1 cellular context compared by ENCODE assay signal in the genomic region with DNA sequence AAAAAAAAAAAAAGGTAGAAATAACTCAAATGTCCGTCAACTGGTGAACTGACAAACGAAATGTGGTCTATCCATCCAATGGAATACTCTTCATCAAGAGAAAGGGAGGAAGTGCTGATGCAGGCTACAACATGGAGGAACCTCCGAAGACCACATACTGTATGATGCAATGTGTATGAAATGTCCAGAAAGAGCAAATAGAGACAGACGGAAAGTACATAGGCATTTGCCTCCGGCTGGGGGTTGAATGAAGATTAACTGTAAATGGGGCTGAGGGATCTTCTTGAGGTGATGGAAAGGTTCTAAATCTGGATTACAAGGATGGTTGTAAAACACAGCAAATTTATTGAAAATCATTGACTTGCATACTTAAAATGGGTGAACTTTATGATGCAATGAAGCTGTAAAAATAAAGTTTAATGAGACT.
TF ChIP-seq lines count a peak whose summit lies in the region.

No MANE protein-coding gene starts in this region.

TF ChIP-seq in HepG2, 621 proteins besides CTCF, POLR2A, EP300 and RAD21 (continued from another document and continues in another):
- TF ChIP-seq ETS1 (CRISPR knock-in tag; IDR thresholded peaks at IDR 0.05), result no peak
- TF ChIP-seq, protein P1, sequence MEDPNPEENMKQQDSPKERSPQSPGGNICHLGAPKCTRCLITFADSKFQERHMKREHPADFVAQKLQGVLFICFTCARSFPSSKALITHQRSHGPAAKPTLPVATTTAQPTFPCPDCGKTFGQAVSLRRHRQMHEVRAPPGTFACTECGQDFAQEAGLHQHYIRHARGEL (CRISPR knock-in tag; IDR thresholded peaks at IDR 0.05), result no peak
- TF ChIP-seq ZNF772 (CRISPR knock-in tag; IDR thresholded peaks at IDR 0.05), result no peak
- no peak for TF ChIP-seq CCAR2 (optimal IDR thresholded peaks at IDR 0.05; ENCODE audit: low read depth, low read length)
- no peak for TF ChIP-seq ZSCAN30 (CRISPR knock-in tag; IDR thresholded peaks at IDR 0.05)
- TF ChIP-seq NAIF1 (CRISPR knock-in tag; IDR thresholded peaks at IDR 0.05; ENCODE audit: borderline replicate concordance), result no peak
- TF ChIP-seq, protein P2, sequence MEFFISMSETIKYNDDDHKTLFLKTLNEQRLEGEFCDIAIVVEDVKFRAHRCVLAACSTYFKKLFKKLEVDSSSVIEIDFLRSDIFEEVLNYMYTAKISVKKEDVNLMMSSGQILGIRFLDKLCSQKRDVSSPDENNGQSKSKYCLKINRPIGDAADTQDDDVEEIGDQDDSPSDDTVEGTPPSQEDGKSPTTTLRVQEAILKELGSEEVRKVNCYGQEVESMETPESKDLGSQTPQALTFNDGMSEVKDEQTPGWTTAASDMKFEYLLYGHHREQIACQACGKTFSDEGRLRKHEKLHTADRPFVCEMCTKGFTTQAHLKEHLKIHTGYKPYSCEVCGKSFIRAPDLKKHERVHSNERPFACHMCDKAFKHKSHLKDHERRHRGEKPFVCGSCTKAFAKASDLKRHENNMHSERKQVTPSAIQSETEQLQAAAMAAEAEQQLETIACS (CRISPR knock-in tag; IDR thresholded peaks at IDR 0.05), result no peak
- TF ChIP-seq TSC22D2 (CRISPR knock-in tag; IDR thresholded peaks at IDR 0.05; ENCODE audit: borderline replicate concordance), result no peak
- peak; percentile 57; the same call in 1 of the 2 replicates for TF ChIP-seq PAXIP1 (CRISPR knock-in tag; conservative IDR thresholded peaks at IDR 0.05)
- no peak for TF ChIP-seq ZNF616 (CRISPR knock-in tag; IDR thresholded peaks at IDR 0.05; ENCODE audit: low read depth)
- no peak for TF ChIP-seq ARID3A (IDR thresholded peaks at IDR 0.05; ENCODE audit: low read depth, low read length)
- TF ChIP-seq ZNF34 (CRISPR knock-in tag; IDR thresholded peaks at IDR 0.05; ENCODE audit: borderline replicate concordance), result no peak
- TF ChIP-seq, protein P3, sequence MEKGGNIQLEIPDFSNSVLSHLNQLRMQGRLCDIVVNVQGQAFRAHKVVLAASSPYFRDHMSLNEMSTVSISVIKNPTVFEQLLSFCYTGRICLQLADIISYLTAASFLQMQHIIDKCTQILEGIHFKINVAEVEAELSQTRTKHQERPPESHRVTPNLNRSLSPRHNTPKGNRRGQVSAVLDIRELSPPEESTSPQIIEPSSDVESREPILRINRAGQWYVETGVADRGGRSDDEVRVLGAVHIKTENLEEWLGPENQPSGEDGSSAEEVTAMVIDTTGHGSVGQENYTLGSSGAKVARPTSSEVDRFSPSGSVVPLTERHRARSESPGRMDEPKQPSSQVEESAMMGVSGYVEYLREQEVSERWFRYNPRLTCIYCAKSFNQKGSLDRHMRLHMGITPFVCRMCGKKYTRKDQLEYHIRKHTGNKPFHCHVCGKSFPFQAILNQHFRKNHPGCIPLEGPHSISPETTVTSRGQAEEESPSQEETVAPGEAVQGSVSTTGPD (CRISPR knock-in tag; IDR thresholded peaks at IDR 0.05), result no peak
- TF ChIP-seq, protein P4, sequence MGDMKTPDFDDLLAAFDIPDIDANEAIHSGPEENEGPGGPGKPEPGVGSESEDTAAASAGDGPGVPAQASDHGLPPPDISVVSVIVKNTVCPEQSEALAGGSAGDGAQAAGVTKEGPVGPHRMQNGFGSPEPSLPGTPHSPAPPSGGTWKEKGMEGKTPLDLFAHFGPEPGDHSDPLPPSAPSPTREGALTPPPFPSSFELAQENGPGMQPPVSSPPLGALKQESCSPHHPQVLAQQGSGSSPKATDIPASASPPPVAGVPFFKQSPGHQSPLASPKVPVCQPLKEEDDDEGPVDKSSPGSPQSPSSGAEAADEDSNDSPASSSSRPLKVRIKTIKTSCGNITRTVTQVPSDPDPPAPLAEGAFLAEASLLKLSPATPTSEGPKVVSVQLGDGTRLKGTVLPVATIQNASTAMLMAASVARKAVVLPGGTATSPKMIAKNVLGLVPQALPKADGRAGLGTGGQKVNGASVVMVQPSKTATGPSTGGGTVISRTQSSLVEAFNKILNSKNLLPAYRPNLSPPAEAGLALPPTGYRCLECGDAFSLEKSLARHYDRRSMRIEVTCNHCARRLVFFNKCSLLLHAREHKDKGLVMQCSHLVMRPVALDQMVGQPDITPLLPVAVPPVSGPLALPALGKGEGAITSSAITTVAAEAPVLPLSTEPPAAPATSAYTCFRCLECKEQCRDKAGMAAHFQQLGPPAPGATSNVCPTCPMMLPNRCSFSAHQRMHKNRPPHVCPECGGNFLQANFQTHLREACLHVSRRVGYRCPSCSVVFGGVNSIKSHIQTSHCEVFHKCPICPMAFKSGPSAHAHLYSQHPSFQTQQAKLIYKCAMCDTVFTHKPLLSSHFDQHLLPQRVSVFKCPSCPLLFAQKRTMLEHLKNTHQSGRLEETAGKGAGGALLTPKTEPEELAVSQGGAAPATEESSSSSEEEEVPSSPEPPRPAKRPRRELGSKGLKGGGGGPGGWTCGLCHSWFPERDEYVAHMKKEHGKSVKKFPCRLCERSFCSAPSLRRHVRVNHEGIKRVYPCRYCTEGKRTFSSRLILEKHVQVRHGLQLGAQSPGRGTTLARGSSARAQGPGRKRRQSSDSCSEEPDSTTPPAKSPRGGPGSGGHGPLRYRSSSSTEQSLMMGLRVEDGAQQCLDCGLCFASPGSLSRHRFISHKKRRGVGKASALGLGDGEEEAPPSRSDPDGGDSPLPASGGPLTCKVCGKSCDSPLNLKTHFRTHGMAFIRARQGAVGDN (CRISPR knock-in tag; IDR thresholded peaks at IDR 0.05), result no peak
- no peak for TF ChIP-seq ZSCAN31 (CRISPR knock-in tag; IDR thresholded peaks at IDR 0.05; ENCODE audit: low read depth)
- 0 out of 2 replicates have a peak, but pooled peaks have one; percentile 46 for TF ChIP-seq ZBTB21 (CRISPR knock-in tag; IDR thresholded peaks at IDR 0.05)
- TF ChIP-seq, protein P5, sequence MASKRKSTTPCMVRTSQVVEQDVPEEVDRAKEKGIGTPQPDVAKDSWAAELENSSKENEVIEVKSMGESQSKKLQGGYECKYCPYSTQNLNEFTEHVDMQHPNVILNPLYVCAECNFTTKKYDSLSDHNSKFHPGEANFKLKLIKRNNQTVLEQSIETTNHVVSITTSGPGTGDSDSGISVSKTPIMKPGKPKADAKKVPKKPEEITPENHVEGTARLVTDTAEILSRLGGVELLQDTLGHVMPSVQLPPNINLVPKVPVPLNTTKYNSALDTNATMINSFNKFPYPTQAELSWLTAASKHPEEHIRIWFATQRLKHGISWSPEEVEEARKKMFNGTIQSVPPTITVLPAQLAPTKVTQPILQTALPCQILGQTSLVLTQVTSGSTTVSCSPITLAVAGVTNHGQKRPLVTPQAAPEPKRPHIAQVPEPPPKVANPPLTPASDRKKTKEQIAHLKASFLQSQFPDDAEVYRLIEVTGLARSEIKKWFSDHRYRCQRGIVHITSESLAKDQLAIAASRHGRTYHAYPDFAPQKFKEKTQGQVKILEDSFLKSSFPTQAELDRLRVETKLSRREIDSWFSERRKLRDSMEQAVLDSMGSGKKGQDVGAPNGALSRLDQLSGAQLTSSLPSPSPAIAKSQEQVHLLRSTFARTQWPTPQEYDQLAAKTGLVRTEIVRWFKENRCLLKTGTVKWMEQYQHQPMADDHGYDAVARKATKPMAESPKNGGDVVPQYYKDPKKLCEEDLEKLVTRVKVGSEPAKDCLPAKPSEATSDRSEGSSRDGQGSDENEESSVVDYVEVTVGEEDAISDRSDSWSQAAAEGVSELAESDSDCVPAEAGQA (IDR thresholded peaks at IDR 0.05; ENCODE audit: low read depth), result 0 out of 2 replicates have a peak, but pooled peaks have one; percentile 44
- TF ChIP-seq, protein P5 (CRISPR knock-in tag; IDR thresholded peaks at IDR 0.05; ENCODE audit: borderline replicate concordance), result no peak
- no peak for TF ChIP-seq POLR2AphosphoS5 (IDR thresholded peaks at IDR 0.05; ENCODE audit: low read depth, low read length)
- TF ChIP-seq DMAP1 (CRISPR knock-in tag; IDR thresholded peaks at IDR 0.05), result 0 out of 2 replicates have a peak, but pooled peaks have one; percentile 24
- TF ChIP-seq HHEX (CRISPR knock-in tag; IDR thresholded peaks at IDR 0.05), result no peak
- peak; percentile 63 for TF ChIP-seq RARA (CRISPR knock-in tag; IDR thresholded peaks at IDR 0.05)
- TF ChIP-seq, protein P6, sequence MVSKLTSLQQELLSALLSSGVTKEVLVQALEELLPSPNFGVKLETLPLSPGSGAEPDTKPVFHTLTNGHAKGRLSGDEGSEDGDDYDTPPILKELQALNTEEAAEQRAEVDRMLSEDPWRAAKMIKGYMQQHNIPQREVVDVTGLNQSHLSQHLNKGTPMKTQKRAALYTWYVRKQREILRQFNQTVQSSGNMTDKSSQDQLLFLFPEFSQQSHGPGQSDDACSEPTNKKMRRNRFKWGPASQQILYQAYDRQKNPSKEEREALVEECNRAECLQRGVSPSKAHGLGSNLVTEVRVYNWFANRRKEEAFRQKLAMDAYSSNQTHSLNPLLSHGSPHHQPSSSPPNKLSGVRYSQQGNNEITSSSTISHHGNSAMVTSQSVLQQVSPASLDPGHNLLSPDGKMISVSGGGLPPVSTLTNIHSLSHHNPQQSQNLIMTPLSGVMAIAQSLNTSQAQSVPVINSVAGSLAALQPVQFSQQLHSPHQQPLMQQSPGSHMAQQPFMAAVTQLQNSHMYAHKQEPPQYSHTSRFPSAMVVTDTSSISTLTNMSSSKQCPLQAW (CRISPR knock-in tag; IDR thresholded peaks at IDR 0.05), result no peak
- no peak for TF ChIP-seq ZFP36 (IDR thresholded peaks at IDR 0.05; ENCODE audit: borderline replicate concordance, low read depth, low read length, partially characterized antibody)
- no peak for TF ChIP-seq SIN3B (IDR thresholded peaks at IDR 0.05; ENCODE audit: low read length)
- no peak for TF ChIP-seq SP140L (CRISPR knock-in tag; IDR thresholded peaks at IDR 0.05; ENCODE audit: borderline replicate concordance)
- TF ChIP-seq, protein P7, sequence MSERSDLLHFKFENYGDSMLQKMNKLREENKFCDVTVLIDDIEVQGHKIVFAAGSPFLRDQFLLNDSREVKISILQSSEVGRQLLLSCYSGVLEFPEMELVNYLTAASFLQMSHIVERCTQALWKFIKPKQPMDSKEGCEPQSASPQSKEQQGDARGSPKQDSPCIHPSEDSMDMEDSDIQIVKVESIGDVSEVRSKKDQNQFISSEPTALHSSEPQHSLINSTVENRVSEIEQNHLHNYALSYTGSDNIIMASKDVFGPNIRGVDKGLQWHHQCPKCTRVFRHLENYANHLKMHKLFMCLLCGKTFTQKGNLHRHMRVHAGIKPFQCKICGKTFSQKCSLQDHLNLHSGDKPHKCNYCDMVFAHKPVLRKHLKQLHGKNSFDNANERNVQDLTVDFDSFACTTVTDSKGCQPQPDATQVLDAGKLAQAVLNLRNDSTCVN (CRISPR knock-in tag; IDR thresholded peaks at IDR 0.05; ENCODE audit: borderline replicate concordance), result no peak
